Comparison of ENCODE assay signal across 16 cellular contexts in genomic region chr17:2189231-2189630, GRCh38.
A peak's percentile ranks its signal among the peaks of the same experiment; 100 is the strongest.
DNase-seq lines count a peak whose midpoint lies in the region; ATAC-seq and TF ChIP-seq lines count a peak whose summit lies in the region.
"Had no signal": no experiment of that assay in that cellular context is flagged by ENCODE, and none has a peak within 500 bp of the region (broad histone marks: within the 10 kb centered on the region; RNA-seq: fewer than 3 reads in every experiment).

No MANE protein-coding gene starts in this region.

- no peak for TF ChIP-seq POLR2A in esophagus squamous epithelium (IDR thresholded peaks at IDR 0.05)
- no peak for TF ChIP-seq POLR2A in suprapubic skin (IDR thresholded peaks at IDR 0.05)

- no peaks in the 10 kb centered on the region for H3K9me3 Mint-ChIP-seq in mesothelial cell of epicardium
- H3K9me3 Mint-ChIP-seq: activated CD4-positive, alpha-beta memory T cell treated with anti-CD3 and anti-CD28 coated beads, Interleukin-2, amount 10 ng/mL, durations not matched to agents 7 days and 5 days; activated T-helper 1 cell treated with anti-CD3 and anti-CD28 coated beads, Interleukin-12 subunit alpha, Interleukin-12 subunit beta, Interleukin-2, Interleukin-4 antibody, amounts not matched to agents 30 ng/mL and 10 ng/mL and 1 ng/mL, durations not matched to agents 14 hours and 24 hours and 36 hours had no signal

- peaks cover 46% of the 10 kb centered on the region for H3K4me1 Mint-ChIP-seq in mesothelial cell of epicardium

- 67 to 86% methylated on average over 1 to 3 of the region's 4 CpGs for WGBS in esophagus squamous epithelium, 2 donors
- WGBS in suprapubic skin: 84% methylated on average over 4 of the region's 4 CpGs

- TF ChIP-seq CTCF in esophagus squamous epithelium (IDR thresholded peaks at IDR 0.05) (no peak), mesothelial cell of epicardium (IDR thresholded peaks at IDR 0.05; ENCODE audit: unreplicated experiment) (no peak), suprapubic skin (IDR thresholded peaks at IDR 0.05) (no peak), GM13977 (IDR thresholded peaks at IDR 0.05; ENCODE audit: extremely low read depth, insufficient read depth, missing control alignments) (no peak)

- H3K27me3 ChIP-seq in esophagus squamous epithelium (no peaks in the 10 kb centered on the region), suprapubic skin (no peaks in the 10 kb centered on the region)
- H3K27me3 ChIP-seq: adrenal gland had no signal

- H3K36me3 ChIP-seq in esophagus squamous epithelium (peaks cover 0 to 64% (median 4%) of the 10 kb centered on the region in 3 donors), suprapubic skin (peaks cover 31% of the 10 kb centered on the region)

- in situ Hi-C loops in GM13977 (cut with MboI; ENCODE audit: low pct_unique_long_range_greater_than_20kb, low sequenced_read_pairs, unreplicated experiment): no loop called here

- H3K4me3 ChIP-seq in esophagus squamous epithelium (no peak overlapping the region), suprapubic skin (no peak overlapping the region)
- H3K4me3 ChIP-seq: adrenal gland, SK-N-MC had no signal

- no peak for ATAC-seq in GM19351 (IDR thresholded peaks at IDR 0.05; ENCODE audit: unreplicated experiment)
- no peak for ATAC-seq in stimulated activated naive CD8-positive, alpha-beta T cell treated with anti-CD3 and anti-CD28 coated beads, Interleukin-15, Interleukin-2, amounts not matched to agents 100 U/mL and 50 U/mL, for 24 hours
- ATAC-seq in HG03460 (IDR thresholded peaks at IDR 0.05; ENCODE audit: unreplicated experiment): no peak

- no peak overlapping the region for H3K4me3 Mint-ChIP-seq in mesothelial cell of epicardium
- H3K4me3 Mint-ChIP-seq: activated CD4-positive, alpha-beta memory T cell treated with anti-CD3 and anti-CD28 coated beads, Interleukin-2, amount 10 ng/mL, durations not matched to agents 7 days and 5 days; activated T-helper 1 cell treated with anti-CD3 and anti-CD28 coated beads, Interleukin-12 subunit alpha, Interleukin-12 subunit beta, Interleukin-2, Interleukin-4 antibody, amounts not matched to agents 30 ng/mL and 10 ng/mL and 1 ng/mL, durations not matched to agents 14 hours and 24 hours and 36 hours had no signal

- DNase-seq in EH (ENCODE audit: low read depth): peak; percentile 71
- DNase-seq in esophagus squamous epithelium (lab: John Stamatoyannopoulos, UW): no peak
- DNase-seq in mesothelial cell of epicardium (ENCODE audit: low spot score in 2 of 2, unreplicated experiment in 2 of 2): no peak
- DNase-seq in suprapubic skin (ENCODE audit: low spot score in 2 of 2): no peak
- DNase-seq in stimulated activated naive CD8-positive, alpha-beta T cell treated with anti-CD3 and anti-CD28 coated beads, Interleukin-15, Interleukin-2, amounts not matched to agents 100 U/mL and 50 U/mL, for 24 hours: no peak
- DNase-seq in GM13977 (ENCODE audit: low spot score): no peak
- DNase-seq: activated CD4-positive, alpha-beta memory T cell treated with anti-CD3 and anti-CD28 coated beads, Interleukin-2, amount 10 ng/mL, durations not matched to agents 7 days and 5 days; adrenal gland; DMS153; NCI-H1694; NCI-H446 had no signal

- H3K4me1 ChIP-seq in esophagus squamous epithelium: peaks cover 14 to 48% (median 41%) of the 10 kb centered on the region in 3 donors
- H3K4me1 ChIP-seq in suprapubic skin: peaks cover 42% of the 10 kb centered on the region

- no peak for TF ChIP-seq EP300 in suprapubic skin (IDR thresholded peaks at IDR 0.05)

- intact Hi-C loops in esophagus squamous epithelium (cut with DNase I): no loop called here

- no peaks in the 10 kb centered on the region for H3K9me3 ChIP-seq in esophagus squamous epithelium
- no peaks in the 10 kb centered on the region for H3K9me3 ChIP-seq in suprapubic skin
- H3K9me3 ChIP-seq: adrenal gland had no signal

- peak overlapping the region; percentile 65 for H3K27ac Mint-ChIP-seq in mesothelial cell of epicardium
- H3K27ac Mint-ChIP-seq: activated CD4-positive, alpha-beta memory T cell treated with anti-CD3 and anti-CD28 coated beads, Interleukin-2, amount 10 ng/mL, durations not matched to agents 7 days and 5 days; activated T-helper 1 cell treated with anti-CD3 and anti-CD28 coated beads, Interleukin-12 subunit alpha, Interleukin-12 subunit beta, Interleukin-2, Interleukin-4 antibody, amounts not matched to agents 30 ng/mL and 10 ng/mL and 1 ng/mL, durations not matched to agents 14 hours and 24 hours and 36 hours had no signal

- peak overlapping the region in 3 of 4 donors; percentile 26 to 69 (median 49) for H3K27ac ChIP-seq in esophagus squamous epithelium
- H3K27ac ChIP-seq in suprapubic skin: peak overlapping the region; percentile 54
- H3K27ac ChIP-seq: SK-N-MC, VCaP had no signal

- H3K36me3 Mint-ChIP-seq in mesothelial cell of epicardium: peaks cover 58% of the 10 kb centered on the region

- no peaks in the 10 kb centered on the region for H3K27me3 Mint-ChIP-seq in mesothelial cell of epicardium (ENCODE audit: low read depth)
- H3K27me3 Mint-ChIP-seq: activated CD4-positive, alpha-beta memory T cell treated with anti-CD3 and anti-CD28 coated beads, Interleukin-2, amount 10 ng/mL, durations not matched to agents 7 days and 5 days had no signal
